ENCODE assay signal across 14 cellular contexts in genomic region chr11:73011126-73011817, GRCh38.
"Had no signal": no experiment of that assay in that cellular context is flagged by ENCODE, and none has a peak within 500 bp of the region (broad histone marks: within the 10 kb centered on the region; RNA-seq: fewer than 3 reads in every experiment).

No MANE protein-coding gene starts in this region.

- ATAC-seq: activated CD8-positive, alpha-beta T cell treated with anti-CD3 and anti-CD28 coated beads for 36 hours; activated T-cell treated with anti-CD3 and anti-CD28 coated beads, Interleukin-2, amount 50 U/mL, for 4 hours; esophagus mucosa had no signal

- H3K4me1 ChIP-seq: colonic mucosa, sigmoid colon, uterus had no signal

- DNase-seq: activated CD8-positive, alpha-beta T cell treated with anti-CD3 and anti-CD28 coated beads for 36 hours; activated effector memory CD4-positive, alpha-beta T cell treated with Interleukin-2 at 50 U/mL for 16 hours; activated naive CD4-positive, alpha-beta T cell treated with anti-CD3 and anti-CD28 coated beads, Interleukin-2, amount 50 U/mL, for 16 hours; activated T-cell treated with anti-CD3 and anti-CD28 coated beads, Interleukin-2, amount 50 U/mL, for 4 hours; colonic mucosa; sigmoid colon; spleen; T-helper 1 cell; T1000; tibial artery; uterus had no signal

- H3K27ac ChIP-seq: colonic mucosa, hepatocyte, sigmoid colon, tibial artery, uterus had no signal

- H3K27me3 ChIP-seq: colonic mucosa, hepatocyte, sigmoid colon, spleen, tibial artery, uterus had no signal

- H2AFZ ChIP-seq: hepatocyte had no signal

- H3K79me2 ChIP-seq: hepatocyte had no signal

- H3K4me3 ChIP-seq: colonic mucosa, hepatocyte, sigmoid colon, spleen, tibial artery, uterus had no signal

- H3K4me2 ChIP-seq: hepatocyte had no signal

- H3K4me3 Mint-ChIP-seq: activated CD8-positive, alpha-beta T cell treated with anti-CD3 and anti-CD28 coated beads for 36 hours; activated T-cell treated with anti-CD3 and anti-CD28 coated beads, Interleukin-2, amount 50 U/mL, for 4 hours; neural crest cell had no signal

- H3K4me1 Mint-ChIP-seq: neural crest cell had no signal

- H3K9me3 ChIP-seq: colonic mucosa had no signal

- H3K27ac Mint-ChIP-seq: activated CD8-positive, alpha-beta T cell treated with anti-CD3 and anti-CD28 coated beads for 36 hours had no signal

- H3K27me3 Mint-ChIP-seq: activated CD8-positive, alpha-beta T cell treated with anti-CD3 and anti-CD28 coated beads for 36 hours had no signal
